Comparison of ENCODE assay signal across 1 cellular context in the genomic region with DNA sequence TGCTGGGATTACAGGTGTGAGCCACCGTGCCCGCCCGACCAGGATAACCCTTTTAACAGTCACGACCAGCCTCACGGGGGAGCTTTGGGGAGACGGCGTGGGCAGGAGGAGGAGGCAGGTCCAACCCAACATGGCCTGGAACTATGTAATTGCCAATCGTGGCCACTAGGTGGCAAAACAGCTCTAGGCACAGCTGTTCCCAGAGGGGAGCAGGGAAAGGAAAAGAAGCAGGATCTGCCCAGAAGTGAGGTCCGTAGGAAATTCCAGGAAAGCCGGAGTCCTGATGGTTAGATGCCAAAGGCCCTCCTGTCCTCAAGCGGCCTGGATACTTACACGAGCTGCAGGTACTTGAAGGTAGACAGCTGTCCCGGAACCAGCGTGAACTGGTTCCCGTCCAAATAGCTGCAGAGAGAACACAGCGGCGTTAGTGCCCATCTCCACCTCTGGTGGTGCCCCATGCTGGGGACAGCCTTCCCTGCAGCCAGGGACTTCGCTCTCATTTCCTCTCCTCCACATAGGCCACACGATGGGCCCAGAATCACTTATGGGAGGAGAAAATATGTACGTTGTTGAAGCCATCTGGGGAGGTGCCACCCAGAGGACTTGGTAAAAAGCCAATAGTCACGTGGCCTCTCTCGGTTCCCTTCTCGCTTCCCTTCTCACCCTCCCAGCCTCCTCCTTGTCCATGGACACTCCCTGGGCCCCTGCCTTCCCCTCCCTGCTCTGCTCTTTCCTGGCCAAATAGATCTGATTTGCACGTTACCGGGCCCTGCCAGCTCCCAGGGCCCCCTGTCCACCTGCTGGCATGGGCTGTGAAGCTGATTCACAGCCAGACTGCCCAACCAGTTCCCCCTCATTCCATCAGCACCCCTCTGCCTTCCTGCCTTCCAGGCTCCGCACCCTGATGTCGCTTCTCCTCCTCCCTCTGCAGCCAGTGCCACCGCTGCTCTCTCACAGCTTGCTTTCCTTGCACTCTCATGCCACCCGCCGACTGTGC.
TF ChIP-seq lines count a peak whose summit lies in the region.

No MANE protein-coding gene starts in this region.

TF ChIP-seq in HepG2, 621 proteins besides CTCF, POLR2A, EP300 and RAD21 (continued from another document):
- 0 out of 4 replicates have a peak, but pooled peaks of 1 of the 2 experiments have one; percentile 49 for TF ChIP-seq KLF16 (CRISPR knock-in tag; IDR thresholded peaks at IDR 0.05)
- TF ChIP-seq, protein P1, sequence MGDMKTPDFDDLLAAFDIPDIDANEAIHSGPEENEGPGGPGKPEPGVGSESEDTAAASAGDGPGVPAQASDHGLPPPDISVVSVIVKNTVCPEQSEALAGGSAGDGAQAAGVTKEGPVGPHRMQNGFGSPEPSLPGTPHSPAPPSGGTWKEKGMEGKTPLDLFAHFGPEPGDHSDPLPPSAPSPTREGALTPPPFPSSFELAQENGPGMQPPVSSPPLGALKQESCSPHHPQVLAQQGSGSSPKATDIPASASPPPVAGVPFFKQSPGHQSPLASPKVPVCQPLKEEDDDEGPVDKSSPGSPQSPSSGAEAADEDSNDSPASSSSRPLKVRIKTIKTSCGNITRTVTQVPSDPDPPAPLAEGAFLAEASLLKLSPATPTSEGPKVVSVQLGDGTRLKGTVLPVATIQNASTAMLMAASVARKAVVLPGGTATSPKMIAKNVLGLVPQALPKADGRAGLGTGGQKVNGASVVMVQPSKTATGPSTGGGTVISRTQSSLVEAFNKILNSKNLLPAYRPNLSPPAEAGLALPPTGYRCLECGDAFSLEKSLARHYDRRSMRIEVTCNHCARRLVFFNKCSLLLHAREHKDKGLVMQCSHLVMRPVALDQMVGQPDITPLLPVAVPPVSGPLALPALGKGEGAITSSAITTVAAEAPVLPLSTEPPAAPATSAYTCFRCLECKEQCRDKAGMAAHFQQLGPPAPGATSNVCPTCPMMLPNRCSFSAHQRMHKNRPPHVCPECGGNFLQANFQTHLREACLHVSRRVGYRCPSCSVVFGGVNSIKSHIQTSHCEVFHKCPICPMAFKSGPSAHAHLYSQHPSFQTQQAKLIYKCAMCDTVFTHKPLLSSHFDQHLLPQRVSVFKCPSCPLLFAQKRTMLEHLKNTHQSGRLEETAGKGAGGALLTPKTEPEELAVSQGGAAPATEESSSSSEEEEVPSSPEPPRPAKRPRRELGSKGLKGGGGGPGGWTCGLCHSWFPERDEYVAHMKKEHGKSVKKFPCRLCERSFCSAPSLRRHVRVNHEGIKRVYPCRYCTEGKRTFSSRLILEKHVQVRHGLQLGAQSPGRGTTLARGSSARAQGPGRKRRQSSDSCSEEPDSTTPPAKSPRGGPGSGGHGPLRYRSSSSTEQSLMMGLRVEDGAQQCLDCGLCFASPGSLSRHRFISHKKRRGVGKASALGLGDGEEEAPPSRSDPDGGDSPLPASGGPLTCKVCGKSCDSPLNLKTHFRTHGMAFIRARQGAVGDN (CRISPR knock-in tag; IDR thresholded peaks at IDR 0.05), result peak; percentile 60
- no peak for TF ChIP-seq CHD4 (IDR thresholded peaks at IDR 0.05; ENCODE audit: borderline replicate concordance, low read length)
- TF ChIP-seq MEIS1 (CRISPR knock-in tag; IDR thresholded peaks at IDR 0.05; ENCODE audit: borderline replicate concordance), result peak; percentile 50; the same call in 1 of the 2 replicates
